In the genomic region with DNA sequence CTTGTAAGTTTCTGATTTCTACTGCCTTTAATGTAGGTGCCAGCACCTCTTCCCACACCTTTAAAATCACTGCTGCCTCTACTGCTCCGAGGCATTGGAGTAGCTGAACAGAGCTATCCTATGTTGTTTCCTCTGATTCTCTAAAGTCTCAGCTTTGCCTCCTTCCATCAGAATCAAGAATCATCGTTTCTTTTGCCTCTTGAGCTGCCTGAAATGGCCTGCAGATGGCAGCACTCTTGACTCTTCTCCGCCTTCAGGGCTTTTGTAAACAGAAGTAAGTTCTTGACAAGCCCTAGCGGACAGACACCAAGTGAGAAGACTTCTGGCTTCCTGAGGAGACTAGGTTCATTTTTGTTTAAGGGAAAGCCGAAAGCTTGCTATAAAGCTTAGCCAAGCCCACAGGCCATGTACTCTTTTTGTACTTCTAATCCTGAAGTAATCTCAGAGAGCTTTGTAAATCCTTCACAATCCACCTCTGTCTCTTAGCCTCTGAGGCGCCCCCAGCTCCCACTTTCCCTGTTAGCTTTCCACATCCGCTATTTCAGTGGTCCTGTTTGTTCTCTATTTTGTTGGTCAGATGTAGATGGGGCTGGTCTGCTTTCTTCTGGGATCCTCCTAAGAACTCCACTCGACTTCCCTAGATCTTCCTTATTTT, we compare ENCODE assay signal across 8 cellular contexts. TPM values are rescaled to one million over a fixed set of nuclear protein-coding genes. Genes with fewer than 3 reads are reported as not detected.
DNase-seq lines count a peak whose midpoint lies in the region; ATAC-seq and TF ChIP-seq lines count a peak whose summit lies in the region.

No MANE protein-coding gene starts in this region.

- peak; percentile 41 to 62 (median 48) for TF ChIP-seq CTCF in uterus (IDR thresholded peaks at IDR 0.05)

- no peaks in the 10 kb centered on the region for H3K27me3 ChIP-seq in uterus

- H3K9me3 ChIP-seq in uterus = no peaks in the 10 kb centered on the region

- no peaks in the 10 kb centered on the region for H3K4me1 ChIP-seq in uterus

- no peak overlapping the region for H3K27ac ChIP-seq in uterus

- DNase-seq in D341Med (ENCODE audit: low spot score) (peak; percentile 63), SHP77 treated with DMSO at 0.1 percent for 48 hours (lab: John Stamatoyannopoulos, UW) (peak; percentile 3), globus pallidus (ENCODE audit: low spot score) (peak; percentile 54), posterior cingulate gyrus (peak in 8 of 10 donors; percentile 20 to 88 (median 54)), uterus (peak; percentile 43 to 51)
- peak; percentile 24 for DNase-seq in activated T-helper 9 cell treated with anti-CD3 and anti-CD28 coated beads, Interleukin-2, amount 50 U/mL, for 16 hours (ENCODE audit: low read depth)

- no peaks in the 10 kb centered on the region for H3K36me3 ChIP-seq in uterus

- intact Hi-C loops in posterior cingulate gyrus (cut with DNase I) = no loop called here
- intact Hi-C loops in uterus (cut with DNase I; ENCODE audit: low total_unique reads) = no loop called here

- TF ChIP-seq POLR2A in uterus (IDR thresholded peaks at IDR 0.05) = no peak

- no peak overlapping the region for H3K4me3 ChIP-seq in uterus

- ATAC-seq in GM19452 (IDR thresholded peaks at IDR 0.05; ENCODE audit: unreplicated experiment) (peak; percentile 93), HG03469 (IDR thresholded peaks at IDR 0.05; ENCODE audit: unreplicated experiment) (peak; percentile 96)

RNA-seq across cellular contexts. Expression of a gene that starts 48.4 kb away (rescaled TPM):
- total RNA-seq in uterus = 10 to 100 TPM; 17.4 to 76.9 (median 25.4) TPM

RNA-seq across cellular contexts. Expression of a gene that starts 58.1 kb away (rescaled TPM):
- under 1 TPM in 1 of 4 donors, not detected in 3; 0.21 TPM for total RNA-seq in uterus

Comparison
In these comparisons a context has a peak if more than half of its experiments do, and no peak if none do; other contexts are left out.
1. DNase-seq: peak in every context shown above with its lines; median percentile 63 in D341Med; 54 in globus pallidus; 54 in posterior cingulate gyrus; 47 in uterus; 24 in activated T-helper 9 cell treated with anti-CD3 and anti-CD28 coated beads, Interleukin-2, amount 50 U/mL, for 16 hours; 3 in SHP77 treated with DMSO at 0.1 percent for 48 hours.